Comparison of ENCODE assay signal across 20 cellular contexts in genomic region chrX:44291468-44292116, GRCh38. TPM values are rescaled to one million over a fixed set of nuclear protein-coding genes. Genes with fewer than 3 reads are reported as not detected.
A peak's percentile ranks its signal among the peaks of the same experiment; 100 is the strongest.
DNase-seq lines count a peak whose midpoint lies in the region; ATAC-seq lines count a peak whose summit lies in the region.
"Had no signal": no experiment of that assay in that cellular context is flagged by ENCODE, and none has a peak within 500 bp of the region (broad histone marks: within the 10 kb centered on the region; RNA-seq: fewer than 3 reads in every experiment).

No MANE protein-coding gene starts in this region.

- peak; percentile 5 for DNase-seq in kidney glomerular epithelial cell (lab: John Stamatoyannopoulos, UW)
- no peak for DNase-seq in SIG-M5 (lab: John Stamatoyannopoulos, UW)
- no peak for DNase-seq in SIG-M5 treated with dmso at 0.1 percent for 504 hours (lab: John Stamatoyannopoulos, UW; ENCODE audit: unreplicated experiment)
- DNase-seq: activated CD4-positive, alpha-beta T cell treated with anti-CD3 and anti-CD28 coated beads for 48 hours; activated naive CD8-positive, alpha-beta T cell treated with anti-CD3 and anti-CD28 coated beads, Interleukin-2, amount 50 U/mL, for 24 hours; CD8-positive, alpha-beta memory T cell; cortex of kidney; DMS79 treated with DMSO at 0.1 percent for 48 hours; islet precursor cell; NCI-H1417; NCI-H2107; NCI-H69; stimulated activated CD4-positive, alpha-beta T cell treated with anti-CD3 and anti-CD28 coated beads, Interleukin-15, amount 100 ng/mL, for 24 hours had no signal

- no peaks in the 10 kb centered on the region for H3K4me1 Mint-ChIP-seq in activated T-helper 17 cell treated with anti-CD3 and anti-CD28 coated beads, Interleukin-2, amount 50 U/mL, for 72 hours
- H3K4me1 Mint-ChIP-seq: activated naive CD8-positive, alpha-beta T cell treated with anti-CD3 and anti-CD28 coated beads, Interleukin-2, amount 50 U/mL, for 24 hours had no signal

- H3K27me3 Mint-ChIP-seq in activated T-helper 17 cell treated with anti-CD3 and anti-CD28 coated beads, Interleukin-2, amount 50 U/mL, for 72 hours, result no peaks in the 10 kb centered on the region
- H3K27me3 Mint-ChIP-seq: activated naive CD8-positive, alpha-beta T cell treated with anti-CD3 and anti-CD28 coated beads, Interleukin-2, amount 50 U/mL, for 24 hours had no signal

- no peak overlapping the region for H3K4me3 Mint-ChIP-seq in activated T-helper 17 cell treated with anti-CD3 and anti-CD28 coated beads, Interleukin-2, amount 50 U/mL, for 72 hours
- H3K4me3 Mint-ChIP-seq: activated naive CD8-positive, alpha-beta T cell treated with anti-CD3 and anti-CD28 coated beads, Interleukin-2, amount 50 U/mL, for 24 hours; CD8-positive, alpha-beta memory T cell had no signal

- ATAC-seq in GM18870 (IDR thresholded peaks at IDR 0.05; ENCODE audit: unreplicated experiment) (peak; percentile 74), GM21423 (IDR thresholded peaks at IDR 0.05; ENCODE audit: unreplicated experiment) (peak; percentile 87), HG03354 (IDR thresholded peaks at IDR 0.05; ENCODE audit: poor library complexity, severe bottlenecking, unreplicated experiment) (peak; percentile 85)
- ATAC-seq in activated T-helper 17 cell treated with anti-CD3 and anti-CD28 coated beads, Interleukin-2, amount 50 U/mL, for 72 hours (replicated peaks), result no peak
- ATAC-seq: activated naive CD8-positive, alpha-beta T cell treated with anti-CD3 and anti-CD28 coated beads, Interleukin-2, amount 50 U/mL, for 24 hours; Right ventricle myocardium inferior had no signal

- no peaks in the 10 kb centered on the region for H3K36me3 Mint-ChIP-seq in activated T-helper 17 cell treated with anti-CD3 and anti-CD28 coated beads, Interleukin-2, amount 50 U/mL, for 72 hours (ENCODE audit: low read depth)
- H3K36me3 Mint-ChIP-seq: CD8-positive, alpha-beta memory T cell had no signal

- H3K9me3 Mint-ChIP-seq in activated T-helper 17 cell treated with anti-CD3 and anti-CD28 coated beads, Interleukin-2, amount 50 U/mL, for 72 hours, result no peaks in the 10 kb centered on the region
- H3K9me3 Mint-ChIP-seq: activated naive CD8-positive, alpha-beta T cell treated with anti-CD3 and anti-CD28 coated beads, Interleukin-2, amount 50 U/mL, for 24 hours; CD8-positive, alpha-beta memory T cell had no signal

- no peak overlapping the region for H3K27ac Mint-ChIP-seq in activated T-helper 17 cell treated with anti-CD3 and anti-CD28 coated beads, Interleukin-2, amount 50 U/mL, for 72 hours
- H3K27ac Mint-ChIP-seq: activated naive CD8-positive, alpha-beta T cell treated with anti-CD3 and anti-CD28 coated beads, Interleukin-2, amount 50 U/mL, for 24 hours; CD8-positive, alpha-beta memory T cell had no signal

RNA-seq across cellular contexts. Expression of gene EFHC2, which starts 51.9 kb away (rescaled TPM):
- under 1 TPM; 0.13 to 0.15 TPM for total RNA-seq in activated T-helper 17 cell treated with anti-CD3 and anti-CD28 coated beads, Interleukin-2, amount 50 U/mL, for 72 hours
- total RNA-seq: H4, lung microvascular endothelial cell had no signal
